ENCODE assay signal across 20 cellular contexts in the genomic region with DNA sequence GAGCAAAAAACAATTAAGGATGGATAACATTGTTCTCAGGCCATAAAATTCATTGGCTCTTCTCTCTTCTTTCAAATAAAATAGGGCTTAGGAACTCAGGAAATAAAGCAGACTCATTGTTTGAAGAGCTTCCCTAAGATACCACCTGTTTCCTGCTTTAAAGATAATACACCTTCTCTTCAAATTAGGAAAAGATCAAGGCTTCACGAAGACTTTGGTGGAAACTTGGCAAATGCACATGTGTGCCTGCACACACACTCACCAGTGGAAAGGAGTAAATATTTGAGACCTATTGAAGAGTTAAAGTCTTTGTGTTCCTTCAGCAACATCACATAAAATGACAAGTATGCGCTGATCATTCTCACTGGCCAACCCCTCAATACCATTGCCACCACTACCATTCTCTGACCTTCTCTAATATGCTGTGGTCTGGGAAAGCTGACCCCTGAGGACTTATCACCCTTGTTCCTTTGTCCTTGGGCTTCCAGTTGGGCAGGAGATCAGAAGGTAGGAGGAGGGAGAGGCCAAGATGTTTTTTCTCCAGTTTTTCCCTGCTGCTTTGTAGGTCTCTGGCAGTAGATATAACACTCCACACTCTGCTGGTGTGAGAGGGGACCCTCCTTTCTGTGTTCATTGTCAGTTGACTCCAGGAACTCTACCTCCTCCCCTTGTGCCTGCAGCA. TPM values are rescaled to one million over a fixed set of nuclear protein-coding genes. Genes with fewer than 3 reads are reported as not detected.
DNase-seq lines count a peak whose midpoint lies in the region; ATAC-seq, FAIRE-seq and TF ChIP-seq lines count a peak whose summit lies in the region.
"Had no signal": no experiment of that assay in that cellular context is flagged by ENCODE, and none has a peak within 500 bp of the region (broad histone marks: within the 10 kb centered on the region; RNA-seq: fewer than 3 reads in every experiment).

No MANE protein-coding gene starts in this region.

- no peak overlapping the region for H2AFZ ChIP-seq in PC-3 (ENCODE audit: low read length)

- H3K36me3 ChIP-seq in PC-3 (ENCODE audit: low read depth, low read length) (no peaks in the 10 kb centered on the region), pancreas (no peaks in the 10 kb centered on the region), adrenal gland (replicated peaks in 1 of 2) (no peaks in the 10 kb centered on the region)
- H3K36me3 ChIP-seq: Peyer's patch had no signal

- H3F3A ChIP-seq in PC-3 (ENCODE audit: low read length, unreplicated experiment): no peaks in the 10 kb centered on the region

- no peak overlapping the region for H3K4me3 ChIP-seq in PC-3 (ENCODE audit: low read length)
- H3K4me3 ChIP-seq in pancreas: no peak overlapping the region
- no peak overlapping the region for H3K4me3 ChIP-seq in adrenal gland
- H3K4me3 ChIP-seq: Peyer's patch, SK-N-MC had no signal

- ATAC-seq in PC-3 (peak; percentile 22; the same call in 1 of the 2 replicates), pancreas (peak in 3 of 4 donors; percentile 37 to 84 (median 62)), Right ventricle myocardium superior (ENCODE audit: poor library complexity) (no peak)

- CTCF ChIA-PET in PC-3 (lab: Charles Lee): interaction anchor here (0.9 kb wide), 1 partner anchor 62 kb away, joined by 3 read pairs; no protein-coding TSS in a partner anchor

- BruUV-seq in PC-3 (replicated peaks; lab: Mats Ljungman, UMichigan): no TSS peak

- H3K9me3 ChIP-seq in PC-3 (ENCODE audit: low read length) (no peaks in the 10 kb centered on the region), pancreas (no peaks in the 10 kb centered on the region), adrenal gland (replicated peaks in 1 of 3) (no peaks in the 10 kb centered on the region)
- H3K9me3 ChIP-seq: Peyer's patch had no signal

- H3K27me3 ChIP-seq in PC-3 (ENCODE audit: low read length) (no peaks in the 10 kb centered on the region), pancreas (no peaks in the 10 kb centered on the region), adrenal gland (no peaks in the 10 kb centered on the region)
- H3K27me3 ChIP-seq: Peyer's patch had no signal

- H3K27ac ChIP-seq in PC-3 (ENCODE audit: low read length) (no peak overlapping the region), pancreas (no peak overlapping the region), adrenal gland (no peak overlapping the region)
- H3K27ac ChIP-seq: Peyer's patch, SK-N-MC had no signal

- POLR2A ChIA-PET in PC-3 (lab: Charles Lee; ENCODE audit: unreplicated experiment): no interaction called here

- TF ChIP-seq POLR2A in adrenal gland (IDR thresholded peaks at IDR 0.05): no peak

- H3K4me1 ChIP-seq in PC-3 (ENCODE audit: insufficient read depth, low read length) (no peaks in the 10 kb centered on the region), pancreas (peaks cover 0 to 13% (median 0%) of the 10 kb centered on the region in 3 donors), adrenal gland (replicated peaks in 1 of 2) (no peaks in the 10 kb centered on the region)
- H3K4me1 ChIP-seq: Peyer's patch had no signal

- no peaks in the 10 kb centered on the region for H3K9me2 ChIP-seq in PC-3 (replicated peaks; ENCODE audit: low read length)

- no peak for FAIRE-seq in pancreas (lab: Jason Lieb, UNC)
- FAIRE-seq: A204.1, GM12891, GM19239, H1 had no signal

- H3K79me2 ChIP-seq in PC-3 (ENCODE audit: low read length): no peaks in the 10 kb centered on the region

- intact Hi-C loops in PC-3 (cut with micrococcal nuclease) (no loop called here), pancreas (cut with DNase I) (no loop called here), adrenal gland (cut with DNase I) (no loop called here), Right ventricle myocardium superior (cut with DNase I) (no loop called here)

- no peak overlapping the region for H3K4me2 ChIP-seq in PC-3 (ENCODE audit: low read length)

- DNase-seq in NCI-H82 (lab: John Stamatoyannopoulos, UW) (peak; percentile 8), NCI-H82 treated with DMSO at 0.1 percent for 48 hours (lab: John Stamatoyannopoulos, UW; ENCODE audit: unreplicated experiment) (no peak), PC-3 (no peak), dermis blood vessel endothelial cell (peak; percentile 68), pancreas (no peak), LoVo (ENCODE audit: low spot score) (no peak), adrenal gland (no peak), Right ventricle myocardium superior (no peak)
- DNase-seq: Calu3; CD4-positive, alpha-beta T cell; NCI-H1048; NCI-H1436; NCI-H2029 treated with DMSO at 0.1 percent for 48 hours; Peyer's patch; SHP77 had no signal

- no peaks in the 10 kb centered on the region for H4K20me1 ChIP-seq in PC-3 (ENCODE audit: low read length)

- WGBS in pancreas, 2 donors: 19 to 32% methylated on average over 2 of the region's 2 CpGs
- whole genome bisulfite sequencing in adrenal gland, 4 donors: 45 to 78% (median 77%) methylated on average over 2 of the region's 2 CpGs

- H3K9ac ChIP-seq in PC-3 (ENCODE audit: low read length): no peak overlapping the region

- no peak for TF ChIP-seq CTCF in PC-3 (conservative IDR thresholded peaks at IDR 0.05; ENCODE audit: low read depth, low read length)
- TF ChIP-seq CTCF in pancreas (IDR thresholded peaks at IDR 0.05): no peak
- no peak for TF ChIP-seq CTCF in adrenal gland (IDR thresholded peaks at IDR 0.05)

RNA-seq across cellular contexts. Expression of gene SPOPL, which starts 53.5 kb away (rescaled TPM):
- 9.3 and 10.2 TPM in 2 replicates for total RNA-seq in PC-3 (2014; rRNA removed)
- 17.9 and 20.2 TPM in 2 replicates for total RNA-seq in dermis blood vessel endothelial cell
- total RNA-seq in pancreas: 10 to 100 TPM in 2 of 6 donors, 1 to 10 TPM in 4; 9.1 to 18.5 (median 9.9) TPM
- 1 to 10 TPM; 2.5 to 5.7 TPM for polyA plus RNA-seq in pancreas
- 10 to 100 TPM in 6 of 8 donors, 1 to 10 TPM in 2; 4.6 to 26.2 (median 16.2) TPM for total RNA-seq in adrenal gland
- polyA plus RNA-seq in adrenal gland: 10 to 100 TPM in 1 of 3 donors, 1 to 10 TPM in 2; 1.5 to 11.0 (median 3.9) TPM
- 12.9 TPM for total RNA-seq in Right ventricle myocardium superior

Comparison
In these comparisons a context has a peak if more than half of its experiments do, and no peak if none do; other contexts are left out.
1. DNase-seq: peak in NCI-H82 (single experiment) and dermis blood vessel endothelial cell (single experiment); none in NCI-H82 treated with DMSO at 0.1 percent for 48 hours (single experiment), PC-3 (single experiment), pancreas (0 of 6), LoVo (single experiment), adrenal gland (0 of 7) and Right ventricle myocardium superior (single experiment).